28 cellular contexts compared by ENCODE assay signal in genomic region chr1:115141145-115141454, GRCh38.
"Had no signal": no experiment of that assay in that cellular context is flagged by ENCODE, and none has a peak within 500 bp of the region (broad histone marks: within the 10 kb centered on the region; RNA-seq: fewer than 3 reads in every experiment).

No MANE protein-coding gene starts in this region.

- ATAC-seq: mucosa of descending colon; naive thymus-derived CD8-positive, alpha-beta T cell; right cardiac atrium; sciatic nerve; stimulated activated naive B cell treated with anti-CD40 and anti-IgM and Interleukin-4, amounts not matched to agents 10 μg/mL and 1 μg/mL and 100 μg/mL, for 72 hours; stimulated activated naive CD8-positive, alpha-beta T cell treated with anti-CD3 and anti-CD28 coated beads, Interleukin-15, Interleukin-2, amounts not matched to agents 100 U/mL and 50 U/mL, for 24 hours; upper lobe of right lung had no signal

- H3K4me1 Mint-ChIP-seq: neural crest cell had no signal

- H3K4me3 ChIP-seq: heart right ventricle, hepatocyte, left ventricle myocardium inferior, lung, mucosa of descending colon, ovary, prostate gland, skin epidermis, stomach, testis, thyroid gland, transverse colon, upper lobe of right lung had no signal

- H3K79me2 ChIP-seq: hepatocyte had no signal

- H3K4me3 Mint-ChIP-seq: naive thymus-derived CD8-positive, alpha-beta T cell; nephron; neural crest cell; stimulated activated naive B cell treated with anti-CD40 and anti-IgM and Interleukin-4, amounts not matched to agents 10 μg/mL and 1 μg/mL and 100 μg/mL, for 72 hours had no signal

- H3K27ac ChIP-seq: hepatocyte, ovary, prostate gland, skin epidermis, stomach, testis, thyroid gland, transverse colon, upper lobe of right lung had no signal

- H3K4me1 ChIP-seq: prostate gland, upper lobe of right lung had no signal

- H3K36me3 ChIP-seq: heart right ventricle, left ventricle myocardium inferior, ovary, prostate gland, stomach, thyroid gland, transverse colon, upper lobe of right lung had no signal

- H3K27me3 ChIP-seq: hepatocyte, ovary, stomach, testis, thyroid gland, transverse colon had no signal

- H2AFZ ChIP-seq: hepatocyte had no signal

- H3K4me2 ChIP-seq: hepatocyte had no signal

- H3K9me3 ChIP-seq: heart right ventricle, left ventricle myocardium inferior, mucosa of descending colon, ovary, prostate gland, stomach, testis, thyroid gland, transverse colon, upper lobe of right lung had no signal

- DNase-seq: heart right ventricle; islet precursor cell; left ventricle myocardium inferior; midbrain; mucosa of descending colon; naive thymus-derived CD8-positive, alpha-beta T cell; nucleus accumbens; ovary; retina; right cardiac atrium; stimulated activated CD4-positive, alpha-beta T cell treated with anti-CD3 and anti-CD28 coated beads, Interleukin-12 subunit alpha, Interleukin-12 subunit beta, amount 100 ng/mL, for 4 hours; stimulated activated CD4-positive, alpha-beta T cell treated with anti-CD3 and anti-CD28 coated beads, Interleukin-15, amount 100 ng/mL, for 24 hours; stimulated activated CD4-positive, alpha-beta T cell treated with anti-CD3 and anti-CD28 coated beads, Interleukin-2, amount 100 ng/mL, for 24 hours; stimulated activated CD4-positive, alpha-beta T cell treated with anti-CD3 and anti-CD28 coated beads, Interleukin-4, amount 100 ng/mL, for 1 hour; stimulated activated naive B cell treated with anti-CD40 and anti-IgM and Interleukin-4, amounts not matched to agents 10 μg/mL and 1 μg/mL and 100 μg/mL, for 72 hours; stimulated activated naive CD8-positive, alpha-beta T cell treated with anti-CD3 and anti-CD28 coated beads, Interleukin-15, Interleukin-2, amounts not matched to agents 100 U/mL and 50 U/mL, for 24 hours; stomach; testis; thyroid gland; transverse colon; upper lobe of right lung had no signal

- H3K9me3 Mint-ChIP-seq: naive thymus-derived CD8-positive, alpha-beta T cell; nephron; neural crest cell; stimulated activated naive B cell treated with anti-CD40 and anti-IgM and Interleukin-4, amounts not matched to agents 10 μg/mL and 1 μg/mL and 100 μg/mL, for 72 hours had no signal

- H3K36me3 Mint-ChIP-seq: naive thymus-derived CD8-positive, alpha-beta T cell; stimulated activated naive B cell treated with anti-CD40 and anti-IgM and Interleukin-4, amounts not matched to agents 10 μg/mL and 1 μg/mL and 100 μg/mL, for 72 hours had no signal

- H3K27ac Mint-ChIP-seq: naive thymus-derived CD8-positive, alpha-beta T cell; stimulated activated naive B cell treated with anti-CD40 and anti-IgM and Interleukin-4, amounts not matched to agents 10 μg/mL and 1 μg/mL and 100 μg/mL, for 72 hours had no signal
